In the genomic region with DNA sequence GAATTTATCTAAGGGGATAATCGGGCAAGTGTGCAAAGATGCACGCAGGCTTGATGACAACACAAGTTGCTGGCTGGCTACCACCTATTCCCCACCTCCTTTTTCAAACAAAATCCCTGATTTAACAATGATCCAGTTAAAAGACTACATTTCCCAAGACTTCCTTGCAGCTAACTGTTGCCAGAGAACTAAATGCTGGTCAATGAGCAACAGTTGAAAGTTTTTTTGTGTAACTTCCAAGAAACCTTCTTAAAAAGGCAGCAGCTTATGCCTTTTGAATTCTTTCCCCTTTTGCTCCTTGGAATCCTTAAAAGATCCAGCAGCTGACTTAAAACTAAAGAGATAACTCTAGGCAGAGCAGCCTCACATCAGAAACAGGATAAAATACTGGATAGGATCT, we compare ENCODE assay signal across 18 cellular contexts. TPM values are rescaled to one million over a fixed set of nuclear protein-coding genes. Genes with fewer than 3 reads are reported as not detected.
"Had no signal": no experiment of that assay in that cellular context is flagged by ENCODE, and none has a peak within 500 bp of the region (broad histone marks: within the 10 kb centered on the region; RNA-seq: fewer than 3 reads in every experiment).

No MANE protein-coding gene starts in this region.

- H3K36me3 Mint-ChIP-seq: natural killer cell had no signal

- H3K27me3 ChIP-seq: ascending aorta, colonic mucosa, esophagus squamous epithelium had no signal

- H3K9me3 Mint-ChIP-seq: activated naive CD4-positive, alpha-beta T cell treated with anti-CD3 and anti-CD28 coated beads for 36 hours; activated T-helper 17 cell treated with anti-CD3 and anti-CD28 coated beads, Interleukin-2, amount 50 U/mL, for 72 hours; natural killer cell; T-helper 2 cell treated with Interferon-gamma antibody and Interleukin-4, amounts not matched to agents 5 μg/mL and 100 μg/mL, for 36 hours had no signal

- H3K9me3 ChIP-seq: ascending aorta, colonic mucosa, esophagus squamous epithelium, left ventricle myocardium inferior had no signal

- H3K36me3 ChIP-seq: ascending aorta, colonic mucosa, esophagus squamous epithelium had no signal

- H3K27ac Mint-ChIP-seq: activated naive CD4-positive, alpha-beta T cell treated with anti-CD3 and anti-CD28 coated beads for 36 hours; activated naive CD8-positive, alpha-beta T cell treated with anti-CD3 and anti-CD28 coated beads, Interleukin-2, amount 50 U/mL, for 24 hours; activated T-helper 17 cell treated with anti-CD3 and anti-CD28 coated beads, Interleukin-2, amount 50 U/mL, for 72 hours; memory B cell; natural killer cell; T-helper 2 cell treated with Interferon-gamma antibody and Interleukin-4, amounts not matched to agents 5 μg/mL and 100 μg/mL, for 36 hours had no signal

- H3K4me3 Mint-ChIP-seq: activated naive CD4-positive, alpha-beta T cell treated with anti-CD3 and anti-CD28 coated beads for 36 hours; activated naive CD8-positive, alpha-beta T cell treated with anti-CD3 and anti-CD28 coated beads, Interleukin-2, amount 50 U/mL, for 24 hours; activated T-helper 17 cell treated with anti-CD3 and anti-CD28 coated beads, Interleukin-2, amount 50 U/mL, for 72 hours; memory B cell; natural killer cell; T-helper 2 cell treated with Interferon-gamma antibody and Interleukin-4, amounts not matched to agents 5 μg/mL and 100 μg/mL, for 36 hours had no signal

- H3K4me3 ChIP-seq: ascending aorta, colonic mucosa, esophagus squamous epithelium, left ventricle myocardium inferior had no signal

- H3K4me1 ChIP-seq: ascending aorta, colonic mucosa, esophagus squamous epithelium had no signal

- FAIRE-seq: kidney had no signal

- DNase-seq: activated CD4-positive, alpha-beta T cell treated with anti-CD3 and anti-CD28 coated beads, Interleukin-2, amount 50 U/mL, for 4 hours; activated naive CD4-positive, alpha-beta T cell treated with anti-CD3 and anti-CD28 coated beads for 36 hours; activated naive CD8-positive, alpha-beta T cell treated with anti-CD3 and anti-CD28 coated beads, Interleukin-2, amount 50 U/mL, for 24 hours; activated T-cell treated with anti-CD3 and anti-CD28 coated beads for 4 hours; colonic mucosa; esophagus squamous epithelium; hippocampal formation; kidney; left ventricle myocardium inferior; natural killer cell; retina; stimulated activated CD4-positive, alpha-beta T cell treated with anti-CD3 and anti-CD28 coated beads, Interleukin-12 subunit alpha, Interleukin-12 subunit beta, amount 100 ng/mL, for 4 hours; stimulated activated CD4-positive, alpha-beta T cell treated with anti-CD3 and anti-CD28 coated beads, Interleukin-2, amount 100 ng/mL, for 24 hours had no signal

- ATAC-seq: activated CD4-positive, CD25-positive, alpha-beta regulatory T cell treated with anti-CD3 and anti-CD28 coated beads, Interleukin-2, amount 50 U/mL, for 24 hours; activated naive CD8-positive, alpha-beta T cell treated with anti-CD3 and anti-CD28 coated beads, Interleukin-2, amount 50 U/mL, for 24 hours; activated T-helper 17 cell treated with anti-CD3 and anti-CD28 coated beads, Interleukin-2, amount 50 U/mL, for 72 hours; natural killer cell had no signal

- H3K27ac ChIP-seq: ascending aorta, colonic mucosa, esophagus squamous epithelium, left ventricle myocardium inferior had no signal

RNA-seq across cellular contexts. Expression of a gene that starts 50.6 kb away (rescaled TPM):
- total RNA-seq: natural killer cell had no signal
